ENCODE assay signal across 9 cellular contexts in genomic region chr1:10795305-10796021, GRCh38. TPM values are rescaled to one million over a fixed set of nuclear protein-coding genes. Genes with fewer than 3 reads are reported as not detected.
DNase-seq lines count a peak whose midpoint lies in the region; ATAC-seq and TF ChIP-seq lines count a peak whose summit lies in the region.
"Had no signal": no experiment of that assay in that cellular context is flagged by ENCODE, and none has a peak within 500 bp of the region (broad histone marks: within the 10 kb centered on the region; RNA-seq: fewer than 3 reads in every experiment).

No MANE protein-coding gene starts in this region.

- H3K4me3 Mint-ChIP-seq in HFFc6 (peak overlapping the region; percentile 84), memory B cell (peak overlapping the region; percentile 83)

- WGBS in aorta, 2 donors, result 0% methylated on average over 38 of the region's 38 CpGs

- H3K4me3 ChIP-seq in ACC112 (ENCODE audit: low read depth, low read length) (peak overlapping the region; percentile 75), breast epithelium (peak overlapping the region; percentile 42 to 80 (median 76)), aorta (ENCODE audit: low read length in 2 of 2) (peak overlapping the region; percentile 55 to 84)

- H3K9me3 Mint-ChIP-seq in HFFc6 (no peaks in the 10 kb centered on the region), memory B cell (no peaks in the 10 kb centered on the region)

- H3K4me1 ChIP-seq in ACC112 (ENCODE audit: control insufficient read depth, insufficient read depth, low read length, unreplicated experiment) (peaks cover 5% of the 10 kb centered on the region), breast epithelium (no peaks in the 10 kb centered on the region), aorta (ENCODE audit: control insufficient read depth in 1 of 2, insufficient read depth in 2 of 2, low read length in 2 of 2) (no peaks in the 10 kb centered on the region)

- no peak for TF ChIP-seq CTCF in HFFc6 (IDR thresholded peaks at IDR 0.05)
- TF ChIP-seq CTCF in breast epithelium (IDR thresholded peaks at IDR 0.05), result no peak

- peak overlapping the region; percentile 80 for H2AFZ ChIP-seq in ACC112 (ENCODE audit: low read length, unreplicated experiment)

- H3K27ac Mint-ChIP-seq in HFFc6 (no peak overlapping the region), memory B cell (no peak overlapping the region)

- H3K27me3 ChIP-seq in ACC112 (ENCODE audit: insufficient read depth, low read length) (peaks cover 90% of the 10 kb centered on the region), breast epithelium (peaks cover 0 to 13% of the 10 kb centered on the region in 2 donors), aorta (ENCODE audit: control insufficient read depth in 1 of 2, insufficient read depth in 2 of 2, low read length in 1 of 2) (no peaks in the 10 kb centered on the region)

- DNase-seq in HFFc6 (no peak), breast epithelium (ENCODE audit: low spot score in 2 of 2) (no peak), memory B cell (ENCODE audit: low spot score in 2 of 2) (no peak), aorta (no peak), medulla oblongata (ENCODE audit: extremely low spot score) (no peak)

- intact Hi-C loops in breast epithelium (cut with DNase I; ENCODE audit: low total_unique reads), result loop anchor here (10.0 kb wide), 1 partner anchor 101 kb away; no protein-coding TSS in a partner anchor
- intact Hi-C loops in aorta (cut with DNase I), result loop anchor here in 1 of 2 donors (2.0 to 5.0 kb wide), 2 partner anchors 117 to 283 kb away; no protein-coding TSS in a partner anchor

- H3K36me3 ChIP-seq in ACC112 (ENCODE audit: insufficient read depth, low read length), result no peaks in the 10 kb centered on the region
- no peaks in the 10 kb centered on the region for H3K36me3 ChIP-seq in breast epithelium
- no peaks in the 10 kb centered on the region for H3K36me3 ChIP-seq in aorta (ENCODE audit: control insufficient read depth in 1 of 2, insufficient read depth in 2 of 2, low read length in 1 of 2)

- H3K27ac ChIP-seq in ACC112 (ENCODE audit: low read depth, low read length), result no peak overlapping the region
- H3K27ac ChIP-seq in breast epithelium, result peak overlapping the region; percentile 87 to 88
- no peak overlapping the region for H3K27ac ChIP-seq in aorta (ENCODE audit: low read depth in 1 of 2, low read length in 2 of 2)
- H3K27ac ChIP-seq: foreskin keratinocyte had no signal

- ATAC-seq in memory B cell (ENCODE audit: low read depth), result no peak
- ATAC-seq in aorta (ENCODE audit: low FRiP score), result peak; percentile 28
- ATAC-seq in GM21619 (IDR thresholded peaks at IDR 0.05; ENCODE audit: unreplicated experiment), result no peak
- ATAC-seq in HG03095 (IDR thresholded peaks at IDR 0.05; ENCODE audit: unreplicated experiment), result no peak

- H3K27me3 Mint-ChIP-seq in HFFc6 (ENCODE audit: insufficient read depth), result peaks cover 40% of the 10 kb centered on the region
- H3K27me3 Mint-ChIP-seq in memory B cell, result peaks cover 33% of the 10 kb centered on the region

- H3K79me2 ChIP-seq in ACC112 (ENCODE audit: control insufficient read depth, insufficient read depth, low read length, unreplicated experiment), result no peaks in the 10 kb centered on the region

- H3K9me3 ChIP-seq in breast epithelium, result no peaks in the 10 kb centered on the region
- no peaks in the 10 kb centered on the region for H3K9me3 ChIP-seq in aorta (ENCODE audit: control insufficient read depth, low read length)

- peaks cover 18% of the 10 kb centered on the region for H3K4me1 Mint-ChIP-seq in HFFc6 (ENCODE audit: low read depth)
- peaks cover 10% of the 10 kb centered on the region for H3K4me1 Mint-ChIP-seq in memory B cell

- TF ChIP-seq POLR2A in breast epithelium (IDR thresholded peaks at IDR 0.05), result no peak

- H3K36me3 Mint-ChIP-seq in HFFc6 (ENCODE audit: low read depth), result no peaks in the 10 kb centered on the region
- no peaks in the 10 kb centered on the region for H3K36me3 Mint-ChIP-seq in memory B cell

RNA-seq across cellular contexts. Expression of gene CASZ1, which starts 1.0 kb away (rescaled TPM):
- total RNA-seq in HFFc6 (2021; fragmentation: NEBNext Ultra II Directional; extraction: Animal tissue kit (Norgen Biotek cat#: 25700)), result under 1 TPM; 0.14 to 0.67 (median 0.43) TPM
- total RNA-seq in breast epithelium, result 10 to 100 TPM in 2 of 3 donors, 1 to 10 TPM in 1; 1.1 to 39.1 (median 32.4) TPM
- total RNA-seq in aorta, result 10 to 100 TPM; 20.6 to 39.0 TPM
- 1 to 10 TPM; 3.4 to 7.0 TPM for polyA plus RNA-seq in aorta

Comparison
In these comparisons a context has a peak if more than half of its experiments do, and no peak if none do; other contexts are left out.
1. H3K27ac ChIP-seq: peak in breast epithelium (2 of 2); none in ACC112 (single experiment) and aorta (0 of 2).
2. Peak in every context shown above with its lines, with median percentiles within 50 percentile points of each other: H3K4me3 ChIP-seq.